ENCODE assay signal across 9 cellular contexts in the genomic region with DNA sequence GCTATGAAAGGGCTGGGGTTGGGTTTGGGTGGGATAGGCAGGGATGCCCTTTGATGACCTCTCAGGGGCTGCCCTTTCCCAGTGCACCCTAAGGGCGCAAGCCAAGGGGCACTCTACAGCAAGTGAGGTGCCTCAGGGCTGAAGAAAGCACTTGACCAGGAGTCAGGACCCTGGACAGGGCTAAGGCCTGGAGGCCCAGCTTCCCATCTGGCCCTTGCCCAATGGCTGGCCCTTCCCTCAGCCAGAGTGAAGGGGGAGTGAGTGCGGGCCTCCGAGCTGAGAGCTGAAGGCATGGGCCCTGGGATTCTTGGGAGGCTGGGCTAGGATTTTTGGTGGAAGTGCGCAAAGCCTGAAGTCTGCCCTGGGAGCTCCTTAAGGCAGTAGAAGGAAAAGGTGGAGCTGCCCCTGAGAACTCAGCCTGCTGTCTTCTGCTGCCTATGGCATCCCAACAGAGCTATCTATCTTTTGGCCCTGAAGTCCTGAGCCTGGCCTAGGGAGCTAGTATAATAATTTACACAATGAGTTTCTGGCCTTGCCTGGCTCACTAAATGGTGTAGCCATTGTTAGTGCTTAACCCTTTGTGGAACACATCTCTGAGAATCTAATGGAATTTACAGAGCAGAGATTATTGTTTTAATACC. TPM values are rescaled to one million over a fixed set of nuclear protein-coding genes. Genes with fewer than 3 reads are reported as not detected.
A peak's percentile ranks its signal among the peaks of the same experiment; 100 is the strongest.
DNase-seq lines count a peak whose midpoint lies in the region; ATAC-seq and TF ChIP-seq lines count a peak whose summit lies in the region.
"Had no signal": no experiment of that assay in that cellular context is flagged by ENCODE, and none has a peak within 500 bp of the region (broad histone marks: within the 10 kb centered on the region; RNA-seq: fewer than 3 reads in every experiment).

No MANE protein-coding gene starts in this region.

- no peak for ATAC-seq in HG03432 (IDR thresholded peaks at IDR 0.05; ENCODE audit: unreplicated experiment)
- no peak for ATAC-seq in HG02763 (IDR thresholded peaks at IDR 0.05; ENCODE audit: unreplicated experiment)
- ATAC-seq in HG03457 (IDR thresholded peaks at IDR 0.05; ENCODE audit: unreplicated experiment) = no peak

- TF ChIP-seq CTCF in GM12865 (IDR thresholded peaks at IDR 0.05; ENCODE audit: insufficient read depth, low read depth, low read length, missing control alignments) = no peak

- H3K4me3 ChIP-seq in GM12865 (ENCODE audit: low read depth, low read length) = no peak overlapping the region

- DNase-seq in A172 (ENCODE audit: low spot score) (peak; percentile 23), GM12865 (ENCODE audit: low read depth) (peak; percentile 66), UCSD-AML1 (lab: John Stamatoyannopoulos, UW; ENCODE audit: unreplicated experiment) (peak; percentile 29), iPS-NIHi7 (ENCODE audit: extremely low spot score) (peak; percentile 85)
- DNase-seq in activated CD8-positive, alpha-beta memory T cell treated with anti-CD3 and anti-CD28 coated beads for 24 hours = no peak
- DNase-seq: T1000 had no signal

RNA-seq across cellular contexts. Expression of a gene that starts 16.4 kb away (rescaled TPM):
- 20.7 and 20.8 TPM in 2 replicates for total RNA-seq in A172 (2014; rRNA removed; shearing (Covaris generic))
